In the genomic region with DNA sequence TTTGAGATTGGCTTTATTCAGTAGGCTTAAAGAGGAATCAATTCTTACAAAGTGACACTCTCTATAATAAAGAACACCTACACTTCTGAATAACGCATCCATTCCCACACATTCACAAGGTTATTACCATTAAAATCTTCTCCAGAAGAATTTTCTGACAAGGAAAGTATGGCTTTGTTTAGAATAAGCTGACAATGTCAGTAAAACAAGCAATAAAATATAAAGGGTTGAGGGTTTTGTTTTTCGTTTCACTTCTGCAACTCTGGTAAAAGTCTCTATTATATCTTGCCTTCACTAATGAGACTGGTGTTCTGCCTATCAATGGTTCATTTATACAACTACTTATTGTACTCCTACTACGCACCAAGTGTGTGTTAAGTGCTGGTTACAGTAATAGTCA, we compare ENCODE assay signal across 17 cellular contexts.
DNase-seq lines count a peak whose midpoint lies in the region; ATAC-seq and TF ChIP-seq lines count a peak whose summit lies in the region.
"Had no signal": no experiment of that assay in that cellular context is flagged by ENCODE, and none has a peak within 500 bp of the region (broad histone marks: within the 10 kb centered on the region; RNA-seq: fewer than 3 reads in every experiment).

No MANE protein-coding gene starts in this region.

- peaks cover 46% of the 10 kb centered on the region for H3K4me1 Mint-ChIP-seq in brain
- peaks cover 6% of the 10 kb centered on the region for H3K4me1 Mint-ChIP-seq in mesothelial cell of epicardium
- no peaks in the 10 kb centered on the region for H3K4me1 Mint-ChIP-seq in stimulated activated memory B cell treated with anti-CD40 and anti-IgM and Interleukin-4, amounts not matched to agents 10 μg/mL and 1 μg/mL and 100 μg/mL, for 72 hours
- H3K4me1 Mint-ChIP-seq: CD4-positive, alpha-beta memory T cell had no signal

- no peaks in the 10 kb centered on the region for H4K20me1 ChIP-seq in Loucy (ENCODE audit: insufficient read depth, low read length, poor library complexity, severe bottlenecking)

- peak overlapping the region; percentile 59 for H2AFZ ChIP-seq in Loucy (ENCODE audit: low read length)
- H2AFZ ChIP-seq: GM23248 had no signal

- H3K4me2 ChIP-seq in Loucy (ENCODE audit: low read depth, low read length, poor library complexity, severe bottlenecking): peak overlapping the region; percentile 5

- no peak overlapping the region for H3K27ac ChIP-seq in thyroid gland
- H3K27ac ChIP-seq: GM23248 had no signal

- H3K9ac ChIP-seq in Loucy (ENCODE audit: low read depth, low read length, poor library complexity, severe bottlenecking): no peak overlapping the region
- H3K9ac ChIP-seq: GM23248 had no signal

- ATAC-seq in stimulated activated memory B cell treated with anti-CD40 and anti-IgM and Interleukin-4, amounts not matched to agents 10 μg/mL and 1 μg/mL and 100 μg/mL, for 72 hours: no peak
- ATAC-seq: HCT116 had no signal

- H3K4me1 ChIP-seq in Loucy (ENCODE audit: insufficient read depth, low read length, poor library complexity, severe bottlenecking) (no peaks in the 10 kb centered on the region), thyroid gland (peaks cover 11% of the 10 kb centered on the region in 2 donors)
- H3K4me1 ChIP-seq: Caco-2 had no signal

- H3K9me3 ChIP-seq in Loucy (ENCODE audit: insufficient read depth, low read depth, low read length): no peaks in the 10 kb centered on the region
- no peaks in the 10 kb centered on the region for H3K9me3 ChIP-seq in thyroid gland
- H3K9me3 ChIP-seq: Caco-2 had no signal

- H3K9me3 Mint-ChIP-seq in brain (no peaks in the 10 kb centered on the region), mesothelial cell of epicardium (peaks cover 5% of the 10 kb centered on the region)
- peaks cover 3% of the 10 kb centered on the region for H3K9me3 Mint-ChIP-seq in stimulated activated memory B cell treated with anti-CD40 and anti-IgM and Interleukin-4, amounts not matched to agents 10 μg/mL and 1 μg/mL and 100 μg/mL, for 72 hours
- H3K9me3 Mint-ChIP-seq: HFFc6 had no signal

- intact Hi-C loops in thyroid gland (cut with DNase I): no loop called here

- no peaks in the 10 kb centered on the region for H3K9me2 ChIP-seq in Loucy (replicated peaks; ENCODE audit: low read depth, low read length)

- H3K36me3 Mint-ChIP-seq in brain (peaks cover 41% of the 10 kb centered on the region), mesothelial cell of epicardium (peaks cover 29% of the 10 kb centered on the region)
- H3K36me3 Mint-ChIP-seq in stimulated activated memory B cell treated with anti-CD40 and anti-IgM and Interleukin-4, amounts not matched to agents 10 μg/mL and 1 μg/mL and 100 μg/mL, for 72 hours: no peaks in the 10 kb centered on the region
- H3K36me3 Mint-ChIP-seq: CD4-positive, alpha-beta memory T cell had no signal

- H3K4me3 Mint-ChIP-seq in brain: peak overlapping the region in 1 of 5 experiments; percentile 21
- no peak overlapping the region for H3K4me3 Mint-ChIP-seq in mesothelial cell of epicardium
- no peak overlapping the region for H3K4me3 Mint-ChIP-seq in stimulated activated memory B cell treated with anti-CD40 and anti-IgM and Interleukin-4, amounts not matched to agents 10 μg/mL and 1 μg/mL and 100 μg/mL, for 72 hours
- H3K4me3 Mint-ChIP-seq: CD4-positive, alpha-beta memory T cell; HFFc6 had no signal

- TF ChIP-seq POLR2A in thyroid gland (IDR thresholded peaks at IDR 0.05): no peak

- DNase-seq in mesothelial cell of epicardium (ENCODE audit: low spot score in 2 of 2, unreplicated experiment in 2 of 2) (no peak), putamen (ENCODE audit: low spot score) (peak; percentile 34), thyroid gland (no peak), NCI-H82 treated with DMSO at 0.1 percent for 48 hours (lab: John Stamatoyannopoulos, UW; ENCODE audit: unreplicated experiment) (no peak), mucosa of gallbladder (ENCODE audit: low spot score) (no peak)
- DNase-seq: C1 segment of cervical spinal cord; Caco-2; CD4-positive, alpha-beta memory T cell; DMS153; DND-41; GM23248; H7; HFFc6 had no signal

- no peak overlapping the region for H3K4me3 ChIP-seq in Loucy (ENCODE audit: low read length, poor library complexity, severe bottlenecking)
- no peak overlapping the region for H3K4me3 ChIP-seq in thyroid gland (replicated peaks in 1 of 3)
- H3K4me3 ChIP-seq: GM23248 had no signal

- no peaks in the 10 kb centered on the region for H3F3A ChIP-seq in Loucy (ENCODE audit: low read depth)

- H3K27me3 ChIP-seq in Loucy (ENCODE audit: insufficient read depth, low read length, poor library complexity, severe bottlenecking) (no peaks in the 10 kb centered on the region), thyroid gland (no peaks in the 10 kb centered on the region)

- H3K27me3 Mint-ChIP-seq in brain (no peaks in the 10 kb centered on the region), mesothelial cell of epicardium (ENCODE audit: low read depth) (no peaks in the 10 kb centered on the region)
- no peaks in the 10 kb centered on the region for H3K27me3 Mint-ChIP-seq in stimulated activated memory B cell treated with anti-CD40 and anti-IgM and Interleukin-4, amounts not matched to agents 10 μg/mL and 1 μg/mL and 100 μg/mL, for 72 hours
- H3K27me3 Mint-ChIP-seq: CD4-positive, alpha-beta memory T cell had no signal

- peak overlapping the region in 3 of 5 experiments; percentile 12 to 57 (median 54) for H3K27ac Mint-ChIP-seq in brain
- peak overlapping the region; percentile 28 for H3K27ac Mint-ChIP-seq in mesothelial cell of epicardium
- H3K27ac Mint-ChIP-seq in stimulated activated memory B cell treated with anti-CD40 and anti-IgM and Interleukin-4, amounts not matched to agents 10 μg/mL and 1 μg/mL and 100 μg/mL, for 72 hours: no peak overlapping the region
- H3K27ac Mint-ChIP-seq: HFFc6 had no signal

- H3K36me3 ChIP-seq in Loucy (ENCODE audit: insufficient read depth, low read length) (no peaks in the 10 kb centered on the region), thyroid gland (no peaks in the 10 kb centered on the region)

- 91 to 95% methylated on average over 3 of the region's 3 CpGs for WGBS in thyroid gland, 2 donors

- no peaks in the 10 kb centered on the region for H3K79me2 ChIP-seq in Loucy (ENCODE audit: insufficient read depth, low read length)

- TF ChIP-seq CTCF in Loucy (conservative IDR thresholded peaks at IDR 0.05; ENCODE audit: low read length) (no peak), brain (conservative IDR thresholded peaks at IDR 0.05) (no peak), mesothelial cell of epicardium (IDR thresholded peaks at IDR 0.05; ENCODE audit: unreplicated experiment) (no peak), thyroid gland (IDR thresholded peaks at IDR 0.05) (no peak)
